ENCODE assay signal across 23 cellular contexts in genomic region chr6:120431841-120432240, GRCh38.
"Had no signal": no experiment of that assay in that cellular context is flagged by ENCODE, and none has a peak within 500 bp of the region (broad histone marks: within the 10 kb centered on the region; RNA-seq: fewer than 3 reads in every experiment).

No MANE protein-coding gene starts in this region.

- H3K4me3 ChIP-seq: mucosa of descending colon, prostate gland, right atrium auricular region, smooth muscle cell, thoracic aorta, tibial nerve, upper lobe of left lung, uterus had no signal

- H3K27ac ChIP-seq: prostate gland, right atrium auricular region, thoracic aorta, tibial nerve, upper lobe of left lung, uterus had no signal

- ATAC-seq: left colon; mucosa of descending colon; natural killer cell treated with Interleukin-12 subunit alpha and Interleukin-12 subunit beta and Interleukin-15 and Interleukin-18, amount 100 ng/mL, for 72 hours; sciatic nerve; stimulated activated memory B cell treated with anti-CD40 and anti-IgM and Interleukin-4, amounts not matched to agents 10 μg/mL and 1 μg/mL and 100 μg/mL, for 72 hours had no signal

- H3K27me3 ChIP-seq: right atrium auricular region, tibial nerve, upper lobe of left lung, uterus had no signal

- H3K9me3 ChIP-seq: mucosa of descending colon, prostate gland, right atrium auricular region, thoracic aorta, tibial nerve, uterus had no signal

- H3K27me3 Mint-ChIP-seq: natural killer cell treated with Interleukin-12 subunit alpha and Interleukin-12 subunit beta and Interleukin-15 and Interleukin-18, amount 100 ng/mL, for 72 hours; stimulated activated memory B cell treated with anti-CD40 and anti-IgM and Interleukin-4, amounts not matched to agents 10 μg/mL and 1 μg/mL and 100 μg/mL, for 72 hours; stimulated activated naive CD8-positive, alpha-beta T cell treated with anti-CD3 and anti-CD28 coated beads, Interleukin-15, Interleukin-2, amounts not matched to agents 100 ng/mL and 50 ng/mL, for 24 hours had no signal

- H3K36me3 ChIP-seq: prostate gland, right atrium auricular region, thoracic aorta, tibial nerve, upper lobe of left lung, uterus had no signal

- H3K36me3 Mint-ChIP-seq: mesothelial cell of epicardium; naive B cell; stimulated activated memory B cell treated with anti-CD40 and anti-IgM and Interleukin-4, amounts not matched to agents 10 μg/mL and 1 μg/mL and 100 μg/mL, for 72 hours had no signal

- H3K4me1 ChIP-seq: prostate gland, right atrium auricular region, tibial nerve, upper lobe of left lung, uterus had no signal

- DNase-seq: cortex of kidney; kidney glomerular epithelial cell; left colon; mesenchymal stem cell; naive B cell; nucleus accumbens; stimulated activated CD4-positive, alpha-beta T cell treated with anti-CD3 and anti-CD28 coated beads, Interleukin-2, amount 100 ng/mL, for 24 hours; stimulated activated CD4-positive, alpha-beta T cell treated with anti-CD3 and anti-CD28 coated beads, Interleukin-4, amount 100 ng/mL, for 24 hours; uterus had no signal

- H3K4me1 Mint-ChIP-seq: mesothelial cell of epicardium; naive B cell; neural crest cell; stimulated activated memory B cell treated with anti-CD40 and anti-IgM and Interleukin-4, amounts not matched to agents 10 μg/mL and 1 μg/mL and 100 μg/mL, for 72 hours had no signal

- H3K27ac Mint-ChIP-seq: mesothelial cell of epicardium; natural killer cell treated with Interleukin-12 subunit alpha and Interleukin-12 subunit beta and Interleukin-15 and Interleukin-18, amount 100 ng/mL, for 72 hours; stimulated activated memory B cell treated with anti-CD40 and anti-IgM and Interleukin-4, amounts not matched to agents 10 μg/mL and 1 μg/mL and 100 μg/mL, for 72 hours; stimulated activated naive CD8-positive, alpha-beta T cell treated with anti-CD3 and anti-CD28 coated beads, Interleukin-15, Interleukin-2, amounts not matched to agents 100 ng/mL and 50 ng/mL, for 24 hours had no signal

- FAIRE-seq: frontal cortex had no signal

- H3K4me3 Mint-ChIP-seq: mesothelial cell of epicardium; naive B cell; natural killer cell treated with Interleukin-12 subunit alpha and Interleukin-12 subunit beta and Interleukin-15 and Interleukin-18, amount 100 ng/mL, for 72 hours; neural crest cell; stimulated activated memory B cell treated with anti-CD40 and anti-IgM and Interleukin-4, amounts not matched to agents 10 μg/mL and 1 μg/mL and 100 μg/mL, for 72 hours; stimulated activated naive CD8-positive, alpha-beta T cell treated with anti-CD3 and anti-CD28 coated beads, Interleukin-15, Interleukin-2, amounts not matched to agents 100 ng/mL and 50 ng/mL, for 24 hours had no signal
